In the genomic region with DNA sequence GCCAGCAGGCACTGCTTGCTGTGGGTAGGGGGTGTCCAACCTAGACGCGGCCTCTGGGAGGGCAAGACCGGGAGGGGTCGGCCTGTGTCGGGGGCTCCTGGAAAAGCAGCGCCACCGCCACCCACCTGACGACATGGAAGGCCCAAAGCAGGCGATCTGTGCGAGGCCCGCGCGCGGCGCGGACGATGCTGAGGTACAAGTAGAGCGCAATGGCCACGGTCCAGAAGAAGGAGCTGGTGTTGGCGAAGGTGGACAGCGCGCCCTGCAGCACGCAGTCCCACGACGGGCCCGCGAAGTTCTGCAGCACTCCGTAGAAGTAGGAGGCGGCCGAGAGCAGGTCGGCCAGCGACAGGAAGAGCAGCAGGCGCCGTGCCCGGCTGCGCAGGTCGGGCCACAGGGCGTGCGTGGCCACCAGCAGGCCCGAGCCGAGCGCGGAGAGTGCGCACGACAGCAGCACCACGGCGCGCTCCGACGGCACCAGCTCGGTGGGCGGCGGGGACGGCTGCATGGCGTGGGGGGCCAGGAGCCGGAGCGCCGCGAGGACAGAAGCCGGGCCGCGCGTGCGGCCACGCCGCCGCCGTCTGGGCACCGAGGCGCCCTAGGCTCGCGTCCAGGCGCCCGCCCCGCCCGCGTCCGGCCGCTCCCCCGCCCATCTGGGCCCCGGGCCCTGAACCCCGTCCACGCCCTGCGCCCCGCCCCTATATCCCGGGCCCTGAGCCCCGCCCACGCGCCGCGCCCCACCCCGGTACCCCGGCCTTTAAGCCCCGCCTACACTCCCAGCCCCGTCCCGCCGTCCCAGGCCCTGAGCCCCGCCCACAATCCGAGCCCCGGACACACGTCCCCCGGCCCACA, we compare ENCODE assay signal across 8 cellular contexts. TPM values are rescaled to one million over a fixed set of nuclear protein-coding genes. Genes with fewer than 3 reads are reported as not detected.
DNase-seq lines count a peak whose midpoint lies in the region; ATAC-seq and TF ChIP-seq lines count a peak whose summit lies in the region.

TSS of gene GPR157 (minus strand) at position 583 of the 852 bp plus-strand sequence. CDS start at position 508, 75 bp downstream.

- no peak within 1 kb of the TSS for H2AFZ ChIP-seq in SU-DHL-6 (ENCODE audit: low read depth, low read length, severe bottlenecking)

- no peak for TF ChIP-seq CTCF in CD8-positive, alpha-beta T cell (IDR thresholded peaks at IDR 0.05)
- TF ChIP-seq CTCF in SU-DHL-6 (IDR thresholded peaks at IDR 0.05; ENCODE audit: insufficient read depth, low read length, poor library complexity, severe bottlenecking), result no peak
- peak in 4 of 12 donors; percentile 15 to 28 (median 17) for TF ChIP-seq CTCF in heart left ventricle (IDR thresholded peaks at IDR 0.05)
- TF ChIP-seq CTCF in prostate gland (IDR thresholded peaks at IDR 0.05), result peak in 2 of 4 experiments; percentile 26 to 29
- peak in 2 of 4 experiments; percentile 22 to 33 for TF ChIP-seq CTCF in uterus (IDR thresholded peaks at IDR 0.05)

- no peaks in the 10 kb centered on the region for H4K20me1 ChIP-seq in SU-DHL-6 (ENCODE audit: low read depth, low read length)

- peak within 1 kb of the TSS; percentile 68 for H3K4me3 ChIP-seq in CD8-positive, alpha-beta T cell (ENCODE audit: low read depth, low read length)
- H3K4me3 ChIP-seq in SU-DHL-6 (ENCODE audit: insufficient read depth, low read length, poor library complexity, severe bottlenecking) (no peak within 1 kb of the TSS), heart left ventricle (peak within 1 kb of the TSS; percentile 53 to 90 (median 66)), prostate gland (peak within 1 kb of the TSS; percentile 68 to 69), uterus (peak within 1 kb of the TSS; percentile 56 to 91)

- CTCF ChIA-PET in CD8-positive, alpha-beta T cell (lab: Charles Lee), result interaction anchor here (1.4 to 3.1 kb wide), 2 partner anchors 13 to 19 kb away, joined by 5 to 21 read pairs; no protein-coding TSS in a partner anchor

- no peaks in the 10 kb centered on the region for H3K36me3 ChIP-seq in CD8-positive, alpha-beta T cell (ENCODE audit: insufficient read depth, low read length)
- H3K36me3 ChIP-seq in SU-DHL-6 (ENCODE audit: low read length), result no peaks in the 10 kb centered on the region
- H3K36me3 ChIP-seq in heart left ventricle, result no peaks in the 10 kb centered on the region
- no peaks in the 10 kb centered on the region for H3K36me3 ChIP-seq in prostate gland
- H3K36me3 ChIP-seq in uterus, result no peaks in the 10 kb centered on the region

- peaks cover 33% of the 10 kb centered on the region for H3K4me1 ChIP-seq in CD8-positive, alpha-beta T cell (ENCODE audit: insufficient read depth, low read length)
- H3K4me1 ChIP-seq in heart left ventricle (peaks cover 0 to 29% (median 15%) of the 10 kb centered on the region in 12 donors), prostate gland (replicated peaks) (peaks cover 4% of the 10 kb centered on the region), uterus (peaks cover 0 to 7% of the 10 kb centered on the region in 2 donors)

- ATAC-seq in CD8-positive, alpha-beta T cell, result peak; percentile 84
- peak; percentile 80 for ATAC-seq in GM19397 (IDR thresholded peaks at IDR 0.05; ENCODE audit: unreplicated experiment)
- peak; percentile 87 for ATAC-seq in activated naive CD8-positive, alpha-beta T cell treated with anti-CD3 and anti-CD28 coated beads, Interleukin-2, amount 10 ng/mL, durations not matched to agents 7 days and 5 days (ENCODE audit: low read depth)
- peak; percentile 90 to 97 (median 94) for ATAC-seq in heart left ventricle

- TF ChIP-seq POLR2A in heart left ventricle (IDR thresholded peaks at IDR 0.05), result peak; percentile 20 to 86
- peak; percentile 79 for TF ChIP-seq POLR2A in prostate gland (IDR thresholded peaks at IDR 0.05)
- peak; percentile 46 to 76 for TF ChIP-seq POLR2A in uterus (IDR thresholded peaks at IDR 0.05)

- peaks cover 35% of the 10 kb centered on the region for H3K4me1 Mint-ChIP-seq in CD8-positive, alpha-beta T cell (ENCODE audit: low read depth)
- H3K4me1 Mint-ChIP-seq in activated naive CD8-positive, alpha-beta T cell treated with anti-CD3 and anti-CD28 coated beads, Interleukin-2, amount 10 ng/mL, durations not matched to agents 7 days and 5 days, result peaks cover 16% of the 10 kb centered on the region

- H3K9ac ChIP-seq in SU-DHL-6 (ENCODE audit: low read length), result no peak within 1 kb of the TSS

- POLR2A ChIA-PET in CD8-positive, alpha-beta T cell (lab: Charles Lee), result no interaction called here
- POLR2A ChIA-PET in activated naive CD8-positive, alpha-beta T cell treated with anti-CD3 and anti-CD28 coated beads, Interleukin-2, amount 10 ng/mL, durations not matched to agents 7 days and 5 days (lab: Charles Lee), result no interaction called here

- peak; percentile 56 to 87 (median 78) for DNase-seq in CD8-positive, alpha-beta T cell
- peak; percentile 92 for DNase-seq in HK-2 (ENCODE audit: unreplicated experiment)
- DNase-seq in activated naive CD8-positive, alpha-beta T cell treated with anti-CD3 and anti-CD28 coated beads, Interleukin-2, amount 10 ng/mL, durations not matched to agents 7 days and 5 days, result peak; percentile 83
- DNase-seq in heart left ventricle, result peak; percentile 90 to 96 (median 93)
- peak; percentile 91 for DNase-seq in prostate gland (ENCODE audit: low spot score)
- DNase-seq in uterus, result peak; percentile 86 to 88

- peaks cover 10% of the 10 kb centered on the region for H3F3A ChIP-seq in SU-DHL-6 (ENCODE audit: insufficient read depth)

- H3K9me3 ChIP-seq in CD8-positive, alpha-beta T cell (ENCODE audit: low read length), result no peaks in the 10 kb centered on the region
- H3K9me3 ChIP-seq in SU-DHL-6 (ENCODE audit: insufficient read depth, low read length) (no peaks in the 10 kb centered on the region), heart left ventricle (no peaks in the 10 kb centered on the region), prostate gland (no peaks in the 10 kb centered on the region), uterus (no peaks in the 10 kb centered on the region)

- 1 to 2% (median 2%) methylated on average over 37 to 102 of the region's 102 CpGs for WGBS in heart left ventricle, 4 donors
- WGBS in prostate gland, result under 1% methylated on average over 91 of the region's 102 CpGs

- intact Hi-C loops in CD8-positive, alpha-beta T cell (cut with DNase I, micrococcal nuclease), result loop anchor here (1.0 to 5.0 kb wide), 9 partner anchors 18 to 1084 kb away; partner anchors contain the start of genes ENO1 (in 2 of the 2), CTNNBIP1 (in 1 of the 2), H6PD (in 1 of the 2) and KIF1B (in 1 of the 2)
- intact Hi-C loops in heart left ventricle (cut with DNase I), result loop anchor here in 1 of 10 donors (5.0 kb wide), 1 partner anchor 69 kb away; no protein-coding TSS in a partner anchor
- intact Hi-C loops in prostate gland (cut with DNase I), result no loop called here
- intact Hi-C loops in uterus (cut with DNase I; ENCODE audit: low total_unique reads), result no loop called here

- H3K27ac Mint-ChIP-seq in CD8-positive, alpha-beta T cell, result peak within 1 kb of the TSS; percentile 75
- no peak within 1 kb of the TSS for H3K27ac Mint-ChIP-seq in activated naive CD8-positive, alpha-beta T cell treated with anti-CD3 and anti-CD28 coated beads, Interleukin-2, amount 10 ng/mL, durations not matched to agents 7 days and 5 days

- peak within 1 kb of the TSS; percentile 37 for H3K27ac ChIP-seq in CD8-positive, alpha-beta T cell (ENCODE audit: low read depth, low read length)
- H3K27ac ChIP-seq in SU-DHL-6 (ENCODE audit: low read depth, low read length) (no peak within 1 kb of the TSS), heart left ventricle (peak within 1 kb of the TSS; percentile 69 to 92 (median 90)), prostate gland (peak within 1 kb of the TSS; percentile 88), uterus (peak within 1 kb of the TSS; percentile 85 to 97)

- H3K27me3 Mint-ChIP-seq in CD8-positive, alpha-beta T cell (ENCODE audit: low read depth), result no peaks in the 10 kb centered on the region
- peaks cover 49% of the 10 kb centered on the region for H3K27me3 Mint-ChIP-seq in activated naive CD8-positive, alpha-beta T cell treated with anti-CD3 and anti-CD28 coated beads, Interleukin-2, amount 10 ng/mL, durations not matched to agents 7 days and 5 days

- peaks cover 2% of the 10 kb centered on the region for H3K36me3 Mint-ChIP-seq in CD8-positive, alpha-beta T cell
- no peaks in the 10 kb centered on the region for H3K36me3 Mint-ChIP-seq in activated naive CD8-positive, alpha-beta T cell treated with anti-CD3 and anti-CD28 coated beads, Interleukin-2, amount 10 ng/mL, durations not matched to agents 7 days and 5 days

- no peaks in the 10 kb centered on the region for H3K9me3 Mint-ChIP-seq in CD8-positive, alpha-beta T cell
- H3K9me3 Mint-ChIP-seq in activated naive CD8-positive, alpha-beta T cell treated with anti-CD3 and anti-CD28 coated beads, Interleukin-2, amount 10 ng/mL, durations not matched to agents 7 days and 5 days, result no peaks in the 10 kb centered on the region

- H3K4me3 Mint-ChIP-seq in CD8-positive, alpha-beta T cell, result peak within 1 kb of the TSS; percentile 90
- H3K4me3 Mint-ChIP-seq in activated naive CD8-positive, alpha-beta T cell treated with anti-CD3 and anti-CD28 coated beads, Interleukin-2, amount 10 ng/mL, durations not matched to agents 7 days and 5 days, result peak within 1 kb of the TSS; percentile 83

- no peaks in the 10 kb centered on the region for H3K9me2 ChIP-seq in SU-DHL-6 (replicated peaks; ENCODE audit: insufficient read depth, low read length)

- no peaks in the 10 kb centered on the region for H3K27me3 ChIP-seq in CD8-positive, alpha-beta T cell (ENCODE audit: insufficient read depth, low read length)
- H3K27me3 ChIP-seq in SU-DHL-6 (ENCODE audit: low read length) (no peaks in the 10 kb centered on the region), heart left ventricle (no peaks in the 10 kb centered on the region), prostate gland (replicated peaks; ENCODE audit: insufficient read depth) (no peaks in the 10 kb centered on the region), uterus (no peaks in the 10 kb centered on the region)

- no peaks in the 10 kb centered on the region for H3K79me2 ChIP-seq in SU-DHL-6 (ENCODE audit: insufficient read depth, low read length)

- H3K4me2 ChIP-seq in SU-DHL-6 (ENCODE audit: low read depth, low read length, poor library complexity, severe bottlenecking), result peak within 1 kb of the TSS; percentile 36

RNA-seq across cellular contexts. Expression of gene GPR157, which starts in this region (rescaled TPM):
- total RNA-seq in CD8-positive, alpha-beta T cell, result 1 to 10 TPM; 1.9 to 2.9 TPM
- 1 to 10 TPM; 3.1 to 3.3 TPM for total RNA-seq in activated naive CD8-positive, alpha-beta T cell treated with anti-CD3 and anti-CD28 coated beads, Interleukin-2, amount 10 ng/mL, durations not matched to agents 7 days and 5 days
- total RNA-seq in heart left ventricle, result 10 to 100 TPM; 21.1 to 41.8 (median 30.3) TPM
- 10 to 100 TPM in 1 of 2 donors, 1 to 10 TPM in 1; 9.2 to 10.2 TPM for polyA plus RNA-seq in heart left ventricle
- total RNA-seq in prostate gland, result 10 to 100 TPM in 1 of 2 donors, 1 to 10 TPM in 1; 5.6 to 10.7 TPM
- total RNA-seq in uterus, result 10 to 100 TPM in 1 of 4 donors, 1 to 10 TPM in 2, under 1 TPM in 1; 0.59 to 10.7 (median 2.2) TPM

Comparison
In these comparisons a context has a peak if more than half of its experiments do, and no peak if none do; other contexts are left out.
1. intact Hi-C loops: an anchor here in CD8-positive, alpha-beta T cell (1.0 to 5.0 kb wide); none called in prostate gland and uterus.